1 cellular context compared by ENCODE assay signal in genomic region chr7:471191-471865, GRCh38.
TF ChIP-seq lines count a peak whose summit lies in the region.

No MANE protein-coding gene starts in this region.

TF ChIP-seq in IMR-90, 13 proteins besides CTCF, POLR2A, EP300 and RAD21:
- TF ChIP-seq CHD1 (IDR thresholded peaks at IDR 0.05; ENCODE audit: low read depth, low read length) (no peak), BHLHE40 (IDR thresholded peaks at IDR 0.05; ENCODE audit: low read depth, low read length) (no peak)
